Comparison of ENCODE assay signal across 25 cellular contexts in genomic region chr2:166841679-166842078, GRCh38. TPM values are rescaled to one million over a fixed set of nuclear protein-coding genes. Genes with fewer than 3 reads are reported as not detected.
"Had no signal": no experiment of that assay in that cellular context is flagged by ENCODE, and none has a peak within 500 bp of the region (broad histone marks: within the 10 kb centered on the region; RNA-seq: fewer than 3 reads in every experiment).

No MANE protein-coding gene starts in this region.

- H3K4me3 ChIP-seq: breast epithelium, Peyer's patch had no signal

- H3K27me3 Mint-ChIP-seq: activated naive CD4-positive, alpha-beta T cell treated with anti-CD3 and anti-CD28 coated beads, Interleukin-2, amount 50 U/mL, for 24 hours had no signal

- H3K9me3 ChIP-seq: breast epithelium, Peyer's patch had no signal

- ATAC-seq: activated CD8-positive, alpha-beta T cell treated with anti-CD3 and anti-CD28 coated beads, Interleukin-2, amount 10 ng/mL, durations not matched to agents 7 days and 5 days had no signal

- H3K27ac Mint-ChIP-seq: activated CD8-positive, alpha-beta T cell treated with anti-CD3 and anti-CD28 coated beads, Interleukin-2, amount 10 ng/mL, durations not matched to agents 7 days and 5 days; activated naive CD4-positive, alpha-beta T cell treated with anti-CD3 and anti-CD28 coated beads, Interleukin-2, amount 50 U/mL, for 24 hours; T-helper 1 cell treated with Interleukin-12 subunit alpha and Interleukin-12 subunit beta and Interleukin-4 antibody, amounts not matched to agents 30 μg/mL and 1 μg/mL, for 36 hours had no signal

- H3K27me3 ChIP-seq: breast epithelium, Peyer's patch had no signal

- DNase-seq: activated CD4-positive, alpha-beta T cell treated with anti-CD3 and anti-CD28 coated beads for 48 hours; activated CD4-positive, alpha-beta T cell treated with anti-CD3 and anti-CD28 coated beads, Interleukin-2, amount 50 U/mL, for 4 hours; activated CD4-positive, CD25-positive, alpha-beta regulatory T cell treated with anti-CD3 and anti-CD28 coated beads, Interleukin-2, amount 50 U/mL, for 72 hours; activated CD8-positive, alpha-beta memory T cell treated with anti-CD3 and anti-CD28 coated beads, Interleukin-2, amount 50 U/mL, for 48 hours; activated CD8-positive, alpha-beta T cell treated with anti-CD3 and anti-CD28 coated beads, Interleukin-2, amount 10 ng/mL, durations not matched to agents 7 days and 5 days; activated T-cell treated with anti-CD3 and anti-CD28 coated beads, Interleukin-2, amount 50 U/mL, for 1 hour; aorta; caudate nucleus; KG1; NCI-H1048; NCI-H1417 treated with DMSO at 0.1 percent for 48 hours; NCI-H1694 treated with DMSO at 0.1 percent for 48 hours; NCI-H2029 treated with DMSO at 0.1 percent for 48 hours; NCI-H2171; NCI-H2227 treated with DMSO at 0.1 percent for 48 hours; NCI-H446 treated with DMSO at 0.1 percent for 48 hours; NCI-H524 treated with DMSO at 0.1 percent for 48 hours; NCI-H774; Peyer's patch; SHP77 treated with DMSO at 0.1 percent for 48 hours had no signal

- H3K27ac ChIP-seq: breast epithelium, Peyer's patch had no signal

- H3K4me1 ChIP-seq: breast epithelium, Peyer's patch had no signal

- H3K36me3 ChIP-seq: breast epithelium, Peyer's patch had no signal

- H3K4me3 Mint-ChIP-seq: activated CD8-positive, alpha-beta T cell treated with anti-CD3 and anti-CD28 coated beads, Interleukin-2, amount 10 ng/mL, durations not matched to agents 7 days and 5 days; activated naive CD4-positive, alpha-beta T cell treated with anti-CD3 and anti-CD28 coated beads, Interleukin-2, amount 50 U/mL, for 24 hours; T-helper 1 cell treated with Interleukin-12 subunit alpha and Interleukin-12 subunit beta and Interleukin-4 antibody, amounts not matched to agents 30 μg/mL and 1 μg/mL, for 36 hours had no signal

- H3K4me1 Mint-ChIP-seq: activated naive CD4-positive, alpha-beta T cell treated with anti-CD3 and anti-CD28 coated beads, Interleukin-2, amount 50 U/mL, for 24 hours had no signal

- H3K9me3 Mint-ChIP-seq: activated naive CD4-positive, alpha-beta T cell treated with anti-CD3 and anti-CD28 coated beads, Interleukin-2, amount 50 U/mL, for 24 hours; T-helper 1 cell treated with Interleukin-12 subunit alpha and Interleukin-12 subunit beta and Interleukin-4 antibody, amounts not matched to agents 30 μg/mL and 1 μg/mL, for 36 hours had no signal

- H3K36me3 Mint-ChIP-seq: activated naive CD4-positive, alpha-beta T cell treated with anti-CD3 and anti-CD28 coated beads, Interleukin-2, amount 50 U/mL, for 24 hours had no signal

RNA-seq across cellular contexts. Expression of gene XIRP2, which starts 46.6 kb away (rescaled TPM):
- total RNA-seq: activated CD8-positive, alpha-beta T cell treated with anti-CD3 and anti-CD28 coated beads, Interleukin-2, amount 10 ng/mL, durations not matched to agents 7 days and 5 days; breast epithelium; chondrocyte; Peyer's patch; SK-MEL-5 had no signal
